8 cellular contexts compared by ENCODE assay signal in genomic region chr19:36378625-36379509, GRCh38. TPM values are rescaled to one million over a fixed set of nuclear protein-coding genes. Genes with fewer than 3 reads are reported as not detected.
DNase-seq lines count a peak whose midpoint lies in the region; ATAC-seq and TF ChIP-seq lines count a peak whose summit lies in the region.

Gene ZFP14, minus strand, starts transcription at chr19:36379201. Its CDS starts 11,309 bp downstream, at chr19:36367892.

- H3K4me3 ChIP-seq in PC-9: peak within 1 kb of the TSS; percentile 83
- H3K4me3 ChIP-seq in esophagus squamous epithelium: peak within 1 kb of the TSS; percentile 63 to 78 (median 70)
- H3K4me3 ChIP-seq in muscle layer of duodenum (ENCODE audit: low read depth in 1 of 2, low read length in 2 of 2): peak within 1 kb of the TSS; percentile 91 to 94

- peaks cover 6% of the 10 kb centered on the region for H3K36me3 Mint-ChIP-seq in IgD-negative memory B cell

- H3K79me2 ChIP-seq in PC-9 (ENCODE audit: low read depth): no peaks in the 10 kb centered on the region

- no peaks in the 10 kb centered on the region; the same call in 1 of the 2 replicates for H3K9me2 ChIP-seq in PC-9 (ENCODE audit: insufficient read depth)

- H3K4me3 Mint-ChIP-seq in IgD-negative memory B cell: peak within 1 kb of the TSS; percentile 95 to 100 (median 98)

- peak within 1 kb of the TSS; percentile 81 for H3K4me2 ChIP-seq in PC-9

- peak within 1 kb of the TSS; percentile 95 for H2AFZ ChIP-seq in PC-9

- no peaks in the 10 kb centered on the region for H3K27me3 Mint-ChIP-seq in IgD-negative memory B cell

- TF ChIP-seq POLR2A in esophagus squamous epithelium (IDR thresholded peaks at IDR 0.05): peak in 3 of 4 donors; percentile 44 to 84 (median 71)

- H3F3A ChIP-seq in PC-9 (ENCODE audit: insufficient read depth, low read depth): peaks cover 5% of the 10 kb centered on the region; the same call in 1 of the 2 replicates

- TF ChIP-seq CTCF in PC-9 (conservative IDR thresholded peaks at IDR 0.05) (peak; percentile 36; the same call in 1 of the 2 replicates), esophagus squamous epithelium (IDR thresholded peaks at IDR 0.05) (peak in 2 of 6 experiments; percentile 10 to 12)

- H3K4me1 Mint-ChIP-seq in IgD-negative memory B cell: peaks cover 6 to 14% (median 14%) of the 10 kb centered on the region in 3 donors

- peak; percentile 95 for ATAC-seq in GM21529 (IDR thresholded peaks at IDR 0.05; ENCODE audit: unreplicated experiment)

- H3K36me3 ChIP-seq in PC-9 (ENCODE audit: low read depth) (no peaks in the 10 kb centered on the region), esophagus squamous epithelium (no peaks in the 10 kb centered on the region), muscle layer of duodenum (ENCODE audit: control insufficient read depth in 1 of 2, insufficient read depth in 2 of 2, low read length in 2 of 2) (no peaks in the 10 kb centered on the region)

- H3K9me3 ChIP-seq in PC-9 (ENCODE audit: insufficient read depth, low read depth) (peaks cover 10% of the 10 kb centered on the region; the same call in 1 of the 2 replicates), esophagus squamous epithelium (peaks cover 0 to 10% (median 0%) of the 10 kb centered on the region in 3 donors), muscle layer of duodenum (ENCODE audit: control insufficient read depth in 1 of 2, low read length in 2 of 2) (no peaks in the 10 kb centered on the region)

- H3K9me3 Mint-ChIP-seq in IgD-negative memory B cell: peaks cover 0 to 5% (median 0%) of the 10 kb centered on the region in 3 donors

- intact Hi-C loops in PC-9 (cut with micrococcal nuclease; ENCODE audit: unreplicated experiment) (loop anchor here (1.0 to 5.0 kb wide), 2 partner anchors 149 to 393 kb away; partner anchors contain the start of genes ZNF260 and ZNF850), esophagus squamous epithelium (cut with DNase I) (no loop called here)

- H3K4me1 ChIP-seq in PC-9 (replicated peaks; ENCODE audit: insufficient read depth) (peaks cover 7% of the 10 kb centered on the region), esophagus squamous epithelium (peaks cover 0 to 21% (median 9%) of the 10 kb centered on the region in 3 donors), muscle layer of duodenum (ENCODE audit: control insufficient read depth in 1 of 2, insufficient read depth in 2 of 2, low read length in 2 of 2) (peaks cover 9 to 12% of the 10 kb centered on the region in 2 donors)

- DNase-seq in DMS114 treated with DMSO at 0.1 percent for 48 hours (lab: John Stamatoyannopoulos, UW; ENCODE audit: unreplicated experiment) (peak; percentile 93), PC-9 (peak; percentile 83 to 93), esophagus squamous epithelium (lab: John Stamatoyannopoulos, UW) (peak; percentile 60)
- peak; percentile 94 to 96 for DNase-seq in activated T-cell treated with anti-CD3 and anti-CD28 coated beads, Interleukin-2, amount 50 U/mL, for 48 hours
- peak; percentile 89 for DNase-seq in stimulated activated CD8-positive, alpha-beta memory T cell treated with anti-CD3 and anti-CD28 coated beads, Interleukin-7, amount 100 ng/mL, for 24 hours (ENCODE audit: low read depth)

- H3K27ac Mint-ChIP-seq in IgD-negative memory B cell: peak within 1 kb of the TSS; percentile 97 to 98 (median 97)

- WGBS in esophagus squamous epithelium, 2 donors: 1 to 3% methylated on average over 8 to 31 of the region's 69 CpGs

- no peaks in the 10 kb centered on the region for H3K27me3 ChIP-seq in PC-9 (ENCODE audit: insufficient read depth, low read depth)
- no peaks in the 10 kb centered on the region for H3K27me3 ChIP-seq in esophagus squamous epithelium
- no peaks in the 10 kb centered on the region for H3K27me3 ChIP-seq in muscle layer of duodenum (ENCODE audit: low read depth, low read length)

- POLR2A ChIA-PET in PC-9 (lab: Charles Lee; ENCODE audit: unreplicated experiment): interaction anchor here (0.6 to 0.7 kb wide), 4 partner anchors 111 to 749 kb away, joined by 3 to 5 read pairs (median 3); partner anchors contain the start of genes ZNF146, ZNF529 and ZNF566

- H3K27ac ChIP-seq in PC-9: peak within 1 kb of the TSS; percentile 41
- H3K27ac ChIP-seq in esophagus squamous epithelium: peak within 1 kb of the TSS; percentile 82 to 91 (median 88)
- peak within 1 kb of the TSS; percentile 83 for H3K27ac ChIP-seq in muscle layer of duodenum (ENCODE audit: low read length)

- TSS peak; percentile 50 for BruUV-seq in PC-9 (replicated peaks; lab: Mats Ljungman, UMichigan)

- no peaks in the 10 kb centered on the region for H4K20me1 ChIP-seq in PC-9 (ENCODE audit: insufficient read depth)

- CTCF ChIA-PET in PC-9 (lab: Charles Lee): no interaction called here

RNA-seq across cellular contexts. Expression of gene ZFP14, which starts in this region (rescaled TPM):
- polyA plus RNA-seq in IgD-negative memory B cell: 5.0 TPM
- 5.9 and 6.7 TPM in 2 replicates for total RNA-seq in PC-9 (2021)
- 1 to 10 TPM in 3 of 4 donors, under 1 TPM in 1; 0.88 to 4.0 (median 2.0) TPM for total RNA-seq in esophagus squamous epithelium

Comparison
In these comparisons a context has a peak if more than half of its experiments do, and no peak if none do; other contexts are left out.
1. Peak in every context shown above with its lines: DNase-seq, ATAC-seq, H3K4me3 ChIP-seq and H3K27ac ChIP-seq.